ENCODE assay signal across 8 cellular contexts in genomic region chr1:46394108-46394871, GRCh38. TPM values are rescaled to one million over a fixed set of nuclear protein-coding genes. Genes with fewer than 3 reads are reported as not detected.
DNase-seq lines count a peak whose midpoint lies in the region; ATAC-seq and TF ChIP-seq lines count a peak whose summit lies in the region.

Gene FAAH, plus strand, starts transcription at chr1:46394317. Its CDS starts 32 bp downstream, at chr1:46394349.

- intact Hi-C loops in upper lobe of right lung (cut with DNase I) = no loop called here

- H3K4me1 ChIP-seq in neuron (ENCODE audit: insufficient read depth, low read length) = peaks cover 3% of the 10 kb centered on the region
- H3K4me1 ChIP-seq in upper lobe of right lung = peaks cover 3% of the 10 kb centered on the region

- H3K9me3 ChIP-seq in neuron (ENCODE audit: low read length) (peaks cover 16% of the 10 kb centered on the region), upper lobe of right lung (peaks cover 3% of the 10 kb centered on the region)

- peak within 1 kb of the TSS; percentile 36 for H3K27ac ChIP-seq in upper lobe of right lung

- H2AFZ ChIP-seq in neuron (ENCODE audit: low read depth, low read length) = peak within 1 kb of the TSS; percentile 94

- peaks cover 14% of the 10 kb centered on the region for H3K9me3 Mint-ChIP-seq in activated naive CD8-positive, alpha-beta T cell treated with anti-CD3 and anti-CD28 coated beads for 36 hours

- H3K4me3 ChIP-seq in neuron (ENCODE audit: low read length) = peak within 1 kb of the TSS; percentile 39
- H3K4me3 ChIP-seq in upper lobe of right lung = peak within 1 kb of the TSS; percentile 57

- peaks cover 15% of the 10 kb centered on the region for H3K27me3 ChIP-seq in neuron (ENCODE audit: insufficient read depth, low read length)
- peaks cover 5% of the 10 kb centered on the region for H3K27me3 ChIP-seq in upper lobe of right lung

- H3K27me3 Mint-ChIP-seq in activated naive CD8-positive, alpha-beta T cell treated with anti-CD3 and anti-CD28 coated beads for 36 hours = peaks cover 18% of the 10 kb centered on the region

- DNase-seq in DMS53 (lab: John Stamatoyannopoulos, UW) = peak; percentile 97
- peak; percentile 75 for DNase-seq in NCI-H2196 (lab: John Stamatoyannopoulos, UW; ENCODE audit: unreplicated experiment)
- DNase-seq in activated naive CD8-positive, alpha-beta T cell treated with anti-CD3 and anti-CD28 coated beads for 36 hours = peak; percentile 67
- DNase-seq in glomerular visceral epithelial cell (ENCODE audit: extremely low spot score) = peak; percentile 48
- peak; percentile 89 for DNase-seq in upper lobe of right lung
- DNase-seq in SHP77 (lab: John Stamatoyannopoulos, UW) = no peak
- no peak for DNase-seq in KG1 (lab: John Stamatoyannopoulos, UW)

- peak within 1 kb of the TSS; percentile 71 for H3K4me3 Mint-ChIP-seq in activated naive CD8-positive, alpha-beta T cell treated with anti-CD3 and anti-CD28 coated beads for 36 hours

- TF ChIP-seq CTCF in upper lobe of right lung (IDR thresholded peaks at IDR 0.05) = no peak

- H3K36me3 Mint-ChIP-seq in activated naive CD8-positive, alpha-beta T cell treated with anti-CD3 and anti-CD28 coated beads for 36 hours = peaks cover 31% of the 10 kb centered on the region

- ATAC-seq in upper lobe of right lung = peak; percentile 98

- no peaks in the 10 kb centered on the region for H3K36me3 ChIP-seq in neuron (ENCODE audit: insufficient read depth, low read length)
- no peaks in the 10 kb centered on the region for H3K36me3 ChIP-seq in upper lobe of right lung

- peak within 1 kb of the TSS; percentile 21 for H3K27ac Mint-ChIP-seq in activated naive CD8-positive, alpha-beta T cell treated with anti-CD3 and anti-CD28 coated beads for 36 hours

- H3K4me1 Mint-ChIP-seq in activated naive CD8-positive, alpha-beta T cell treated with anti-CD3 and anti-CD28 coated beads for 36 hours = peaks cover 8% of the 10 kb centered on the region

RNA-seq across cellular contexts. Expression of gene FAAH, which starts in this region (rescaled TPM):
- 1 to 10 TPM; 2.8 to 3.4 TPM for total RNA-seq in activated naive CD8-positive, alpha-beta T cell treated with anti-CD3 and anti-CD28 coated beads for 36 hours
- 30.9 TPM for total RNA-seq in upper lobe of right lung

Comparison
In these comparisons a context has a peak if more than half of its experiments do, and no peak if none do; other contexts are left out.
1. DNase-seq: peak in DMS53 (single experiment), NCI-H2196 (single experiment), activated naive CD8-positive, alpha-beta T cell treated with anti-CD3 and anti-CD28 coated beads for 36 hours (single experiment), glomerular visceral epithelial cell (single experiment) and upper lobe of right lung (single experiment); none in SHP77 (0 of 2) and KG1 (single experiment).